10 cellular contexts compared by ENCODE assay signal in genomic region chr6:146876271-146877151, GRCh38.
DNase-seq lines count a peak whose midpoint lies in the region; ATAC-seq, FAIRE-seq and TF ChIP-seq lines count a peak whose summit lies in the region.
"Had no signal": no experiment of that assay in that cellular context is flagged by ENCODE, and none has a peak within 500 bp of the region (broad histone marks: within the 10 kb centered on the region; RNA-seq: fewer than 3 reads in every experiment).

No MANE protein-coding gene starts in this region.

- no peak for TF ChIP-seq CTCF in activated B cell treated with CpG ODN at 0.5 μM for 24 hours (IDR thresholded peaks at IDR 0.05)

- H3K36me3 ChIP-seq in HUES6 (ENCODE audit: control insufficient read depth, insufficient read depth, low read length), result no peaks in the 10 kb centered on the region
- H3K36me3 ChIP-seq in naive thymus-derived CD4-positive, alpha-beta T cell (ENCODE audit: control insufficient read depth in 2 of 3, insufficient read depth in 3 of 3, low read length in 3 of 3), result no peaks in the 10 kb centered on the region
- H3K36me3 ChIP-seq: transverse colon had no signal

- intact Hi-C loops in activated B cell treated with CpG ODN at 0.5 μM for 24 hours (cut with micrococcal nuclease), result loop anchor here (5.0 kb wide), 1 partner anchor 326 kb away; the partner anchor contains the start of gene STXBP5
- intact Hi-C loops in naive thymus-derived CD4-positive, alpha-beta T cell (cut with micrococcal nuclease), result no loop called here

- no peak overlapping the region for H3K4me3 Mint-ChIP-seq in activated B cell treated with CpG ODN at 0.5 μM for 24 hours
- H3K4me3 Mint-ChIP-seq in naive thymus-derived CD4-positive, alpha-beta T cell, result no peak overlapping the region

- no peak for TF ChIP-seq POLR2A in GM12892 (IDR thresholded peaks at IDR 0.05; ENCODE audit: low read depth, low read length)

- peaks cover 15% of the 10 kb centered on the region for H3K4me1 Mint-ChIP-seq in activated B cell treated with CpG ODN at 0.5 μM for 24 hours
- H3K4me1 Mint-ChIP-seq in naive thymus-derived CD4-positive, alpha-beta T cell, result peaks cover 0 to 8% (median 5%) of the 10 kb centered on the region in 7 donors

- POLR2A ChIA-PET in activated B cell treated with CpG ODN at 0.5 μM for 24 hours (lab: Charles Lee), result no interaction called here
- POLR2A ChIA-PET in naive thymus-derived CD4-positive, alpha-beta T cell (lab: Charles Lee), result no interaction called here

- H3K27me3 Mint-ChIP-seq in activated B cell treated with CpG ODN at 0.5 μM for 24 hours, result no peaks in the 10 kb centered on the region
- H3K27me3 Mint-ChIP-seq in naive thymus-derived CD4-positive, alpha-beta T cell, result peaks cover 0 to 6% (median under 1%) of the 10 kb centered on the region in 5 donors

- DNase-seq in GM12892 (ENCODE audit: insufficient read length), result no peak
- DNase-seq in activated B cell treated with CpG ODN at 0.5 μM for 24 hours, result no peak
- DNase-seq in naive thymus-derived CD4-positive, alpha-beta T cell, result no peak
- no peak for DNase-seq in NCI-H2196 treated with DMSO at 0.1 percent for 48 hours (lab: John Stamatoyannopoulos, UW; ENCODE audit: unreplicated experiment)
- no peak for DNase-seq in stimulated activated CD4-positive, alpha-beta T cell treated with anti-CD3 and anti-CD28 coated beads, Interleukin-2, amount 100 ng/mL, for 48 hours
- no peak for DNase-seq in AG08396 (ENCODE audit: low spot score)
- DNase-seq in dedifferentiated amniotic fluid mesenchymal stem cell (ENCODE audit: extremely low spot score), result no peak
- DNase-seq: midbrain, transverse colon had no signal

- H3K9ac ChIP-seq in HUES6 (ENCODE audit: low read length), result peak overlapping the region; percentile 22

- CTCF ChIA-PET in activated B cell treated with CpG ODN at 0.5 μM for 24 hours (lab: Charles Lee), result no interaction called here
- CTCF ChIA-PET in naive thymus-derived CD4-positive, alpha-beta T cell (lab: Charles Lee), result no interaction called here

- H3K27ac Mint-ChIP-seq in activated B cell treated with CpG ODN at 0.5 μM for 24 hours, result no peak overlapping the region
- H3K27ac Mint-ChIP-seq in naive thymus-derived CD4-positive, alpha-beta T cell, result peak overlapping the region in 1 of 9 donors; percentile 25

- H3K4me3 ChIP-seq in HUES6 (ENCODE audit: low read depth, low read length), result no peak overlapping the region; the same call in 1 of the 2 replicates
- no peak overlapping the region for H3K4me3 ChIP-seq in naive thymus-derived CD4-positive, alpha-beta T cell (ENCODE audit: low read length)
- H3K4me3 ChIP-seq: transverse colon had no signal

- H3K4me1 ChIP-seq in HUES6 (ENCODE audit: control insufficient read depth, insufficient read depth, low read length), result peaks cover 18% of the 10 kb centered on the region; the same call in 1 of the 2 replicates
- no peaks in the 10 kb centered on the region for H3K4me1 ChIP-seq in naive thymus-derived CD4-positive, alpha-beta T cell (ENCODE audit: control insufficient read depth in 2 of 2, insufficient read depth in 2 of 2, low read length in 2 of 2)

- FAIRE-seq in GM12892 (lab: Jason Lieb, UNC), result peak; percentile 17

- H3K9me3 ChIP-seq in HUES6 (ENCODE audit: control insufficient read depth, insufficient read depth, low read depth, low read length), result no peaks in the 10 kb centered on the region
- no peaks in the 10 kb centered on the region for H3K9me3 ChIP-seq in naive thymus-derived CD4-positive, alpha-beta T cell (ENCODE audit: control insufficient read depth in 2 of 3, low read length in 3 of 3)
- H3K9me3 ChIP-seq: transverse colon had no signal

- no peaks in the 10 kb centered on the region for H3K9me3 Mint-ChIP-seq in activated B cell treated with CpG ODN at 0.5 μM for 24 hours
- peaks cover 0 to 3% (median 0%) of the 10 kb centered on the region in 11 donors for H3K9me3 Mint-ChIP-seq in naive thymus-derived CD4-positive, alpha-beta T cell

- peak; percentile 52 for ATAC-seq in activated B cell treated with CpG ODN at 0.5 μM for 24 hours (ENCODE audit: low read depth)
- peak; percentile 74 for ATAC-seq in naive thymus-derived CD4-positive, alpha-beta T cell

- no peaks in the 10 kb centered on the region for H3K27me3 ChIP-seq in HUES6 (ENCODE audit: control insufficient read depth, insufficient read depth, low read length)
- H3K27me3 ChIP-seq in naive thymus-derived CD4-positive, alpha-beta T cell (ENCODE audit: control insufficient read depth in 2 of 2, insufficient read depth in 2 of 2, low read length in 2 of 2), result no peaks in the 10 kb centered on the region
- H3K27me3 ChIP-seq: transverse colon had no signal

- no peaks in the 10 kb centered on the region for H3K36me3 Mint-ChIP-seq in activated B cell treated with CpG ODN at 0.5 μM for 24 hours (ENCODE audit: low read depth)
- H3K36me3 Mint-ChIP-seq in naive thymus-derived CD4-positive, alpha-beta T cell, result peaks cover 0 to 5% (median 0%) of the 10 kb centered on the region in 5 donors

- H3K27ac ChIP-seq in HUES6 (ENCODE audit: low read depth, low read length), result no peak overlapping the region; the same call in 1 of the 2 replicates
- no peak overlapping the region for H3K27ac ChIP-seq in naive thymus-derived CD4-positive, alpha-beta T cell (ENCODE audit: low read depth, low read length)
- H3K27ac ChIP-seq: transverse colon had no signal
